Comparison of ENCODE assay signal across 1 cellular context in the genomic region with DNA sequence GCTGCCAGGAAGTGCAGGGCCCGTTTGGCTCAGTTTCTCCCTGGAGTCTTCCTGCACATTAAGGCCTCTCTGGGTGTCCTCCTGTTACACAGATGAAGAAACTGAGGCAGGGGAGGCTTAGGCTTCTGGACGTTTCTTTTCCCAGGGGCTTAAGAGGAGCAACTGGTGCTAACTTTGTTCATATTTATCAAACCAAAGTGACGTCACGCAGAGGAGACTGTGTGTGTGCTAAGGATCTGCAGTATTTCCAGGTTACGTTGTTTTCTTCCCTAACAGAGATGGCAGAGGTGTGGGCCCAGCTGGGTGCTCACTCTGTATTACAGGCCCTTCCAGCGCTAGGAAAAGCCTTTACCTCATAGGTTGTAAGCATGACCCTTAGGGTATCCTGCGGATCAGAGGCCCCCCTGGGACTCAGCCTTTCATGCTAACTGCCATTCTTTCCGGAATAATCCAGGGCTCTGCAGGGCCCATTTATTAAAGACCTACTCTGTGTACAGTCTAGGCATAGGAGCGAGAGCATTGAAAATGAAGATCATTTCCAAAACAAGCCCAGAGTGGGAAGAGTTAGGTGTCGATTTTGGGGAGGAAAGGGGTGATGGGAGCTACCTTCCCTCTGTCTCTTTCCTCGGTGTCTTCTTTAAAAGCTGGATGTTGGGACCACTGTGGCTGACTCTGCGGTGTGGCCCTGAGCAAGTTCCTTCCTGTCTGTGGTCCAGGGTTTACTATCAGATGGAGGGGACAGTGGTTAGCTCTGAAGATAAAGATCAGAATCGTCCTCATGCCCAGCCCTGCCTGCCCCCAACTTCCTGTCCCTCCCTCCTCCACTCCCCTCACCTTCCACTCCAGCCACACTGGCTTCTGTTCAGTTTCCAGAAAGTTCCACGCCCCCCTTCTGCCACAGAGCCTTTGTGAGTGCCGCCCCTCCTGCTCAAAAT.
TF ChIP-seq lines count a peak whose summit lies in the region.

No MANE protein-coding gene starts in this region.

TF ChIP-seq in GM12878, 131 proteins besides CTCF, POLR2A, EP300 and RAD21:
- TF ChIP-seq, protein P1, sequence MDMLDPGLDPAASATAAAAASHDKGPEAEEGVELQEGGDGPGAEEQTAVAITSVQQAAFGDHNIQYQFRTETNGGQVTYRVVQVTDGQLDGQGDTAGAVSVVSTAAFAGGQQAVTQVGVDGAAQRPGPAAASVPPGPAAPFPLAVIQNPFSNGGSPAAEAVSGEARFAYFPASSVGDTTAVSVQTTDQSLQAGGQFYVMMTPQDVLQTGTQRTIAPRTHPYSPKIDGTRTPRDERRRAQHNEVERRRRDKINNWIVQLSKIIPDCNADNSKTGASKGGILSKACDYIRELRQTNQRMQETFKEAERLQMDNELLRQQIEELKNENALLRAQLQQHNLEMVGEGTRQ (IDR thresholded peaks at IDR 0.05; ENCODE audit: borderline replicate concordance, low read depth, low read length): no peak
- TF ChIP-seq IKZF1 (conservative IDR thresholded peaks at IDR 0.05) (peak; percentile 46; the same call in 1 of the 2 replicates), PAX5 (IDR thresholded peaks at IDR 0.05; ENCODE audit: borderline replicate concordance, low read depth, low read length) (0 out of 2 replicates have a peak, but pooled peaks have one; percentile 23), SMC3 (IDR thresholded peaks at IDR 0.05; ENCODE audit: borderline replicate concordance, low read length) (no peak), IKZF2 (IDR thresholded peaks at IDR 0.05) (peak; percentile 43 to 56; a peak in 3 of 4 replicates), RB1 (IDR thresholded peaks at IDR 0.05; ENCODE audit: borderline replicate concordance) (no peak), KAT2A (conservative IDR thresholded peaks at IDR 0.05; ENCODE audit: control insufficient read depth, low read depth, low read length) (no peak), JUNB (IDR thresholded peaks at IDR 0.05) (no peak), TARDBP (IDR thresholded peaks at IDR 0.05; ENCODE audit: borderline replicate concordance) (no peak), RUNX3 (IDR thresholded peaks at IDR 0.05; ENCODE audit: low read length) (peak; percentile 78)
- TF ChIP-seq, protein P2, sequence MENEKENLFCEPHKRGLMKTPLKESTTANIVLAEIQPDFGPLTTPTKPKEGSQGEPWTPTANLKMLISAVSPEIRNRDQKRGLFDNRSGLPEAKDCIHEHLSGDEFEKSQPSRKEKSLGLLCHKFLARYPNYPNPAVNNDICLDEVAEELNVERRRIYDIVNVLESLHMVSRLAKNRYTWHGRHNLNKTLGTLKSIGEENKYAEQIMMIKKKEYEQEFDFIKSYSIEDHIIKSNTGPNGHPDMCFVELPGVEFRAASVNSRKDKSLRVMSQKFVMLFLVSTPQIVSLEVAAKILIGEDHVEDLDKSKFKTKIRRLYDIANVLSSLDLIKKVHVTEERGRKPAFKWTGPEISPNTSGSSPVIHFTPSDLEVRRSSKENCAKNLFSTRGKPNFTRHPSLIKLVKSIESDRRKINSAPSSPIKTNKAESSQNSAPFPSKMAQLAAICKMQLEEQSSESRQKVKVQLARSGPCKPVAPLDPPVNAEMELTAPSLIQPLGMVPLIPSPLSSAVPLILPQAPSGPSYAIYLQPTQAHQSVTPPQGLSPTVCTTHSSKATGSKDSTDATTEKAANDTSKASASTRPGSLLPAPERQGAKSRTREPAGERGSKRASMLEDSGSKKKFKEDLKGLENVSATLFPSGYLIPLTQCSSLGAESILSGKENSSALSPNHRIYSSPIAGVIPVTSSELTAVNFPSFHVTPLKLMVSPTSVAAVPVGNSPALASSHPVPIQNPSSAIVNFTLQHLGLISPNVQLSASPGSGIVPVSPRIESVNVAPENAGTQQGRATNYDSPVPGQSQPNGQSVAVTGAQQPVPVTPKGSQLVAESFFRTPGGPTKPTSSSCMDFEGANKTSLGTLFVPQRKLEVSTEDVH (IDR thresholded peaks at IDR 0.05; ENCODE audit: low read depth, partially characterized antibody): no peak
- TF ChIP-seq, protein P3, sequence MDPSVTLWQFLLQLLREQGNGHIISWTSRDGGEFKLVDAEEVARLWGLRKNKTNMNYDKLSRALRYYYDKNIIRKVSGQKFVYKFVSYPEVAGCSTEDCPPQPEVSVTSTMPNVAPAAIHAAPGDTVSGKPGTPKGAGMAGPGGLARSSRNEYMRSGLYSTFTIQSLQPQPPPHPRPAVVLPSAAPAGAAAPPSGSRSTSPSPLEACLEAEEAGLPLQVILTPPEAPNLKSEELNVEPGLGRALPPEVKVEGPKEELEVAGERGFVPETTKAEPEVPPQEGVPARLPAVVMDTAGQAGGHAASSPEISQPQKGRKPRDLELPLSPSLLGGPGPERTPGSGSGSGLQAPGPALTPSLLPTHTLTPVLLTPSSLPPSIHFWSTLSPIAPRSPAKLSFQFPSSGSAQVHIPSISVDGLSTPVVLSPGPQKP (IDR thresholded peaks at IDR 0.05; ENCODE audit: low read depth, low read length): no peak
TF ChIP-seq in GM12878: peak in this region for 4.
